9 cellular contexts compared by ENCODE assay signal in genomic region chr3:147412917-147413711, GRCh38. TPM values are rescaled to one million over a fixed set of nuclear protein-coding genes. Genes with fewer than 3 reads are reported as not detected.
DNase-seq lines count a peak whose midpoint lies in the region; ATAC-seq, FAIRE-seq and TF ChIP-seq lines count a peak whose summit lies in the region.
"Had no signal": no experiment of that assay in that cellular context is flagged by ENCODE, and none has a peak within 500 bp of the region (broad histone marks: within the 10 kb centered on the region; RNA-seq: fewer than 3 reads in every experiment).

No MANE protein-coding gene starts in this region.

- H3K4me2 ChIP-seq in skeletal muscle satellite cell (ENCODE audit: low read length): peak overlapping the region; percentile 92

- H3K4me1 ChIP-seq in skeletal muscle satellite cell (ENCODE audit: control insufficient read depth, insufficient read depth, low read length): peaks cover 6% of the 10 kb centered on the region

- H3K27ac Mint-ChIP-seq in HFFc6: no peak overlapping the region
- H3K27ac Mint-ChIP-seq in activated T-helper 17 cell treated with anti-CD3 and anti-CD28 coated beads, Interleukin-2, amount 50 U/mL, for 72 hours: no peak overlapping the region

- H3K36me3 ChIP-seq in skeletal muscle satellite cell (ENCODE audit: insufficient read depth, low read length): peaks cover 18% of the 10 kb centered on the region

- H3K4me1 Mint-ChIP-seq in HFFc6 (ENCODE audit: low read depth): peaks cover 35% of the 10 kb centered on the region
- H3K4me1 Mint-ChIP-seq in activated T-helper 17 cell treated with anti-CD3 and anti-CD28 coated beads, Interleukin-2, amount 50 U/mL, for 72 hours: no peaks in the 10 kb centered on the region

- in situ Hi-C loops in ACHN (cut with HindIII; ENCODE audit: low pct_ligation_motif_present, low pct_unique_long_range_greater_than_20kb, low sequenced_read_pairs): no loop called here

- peak overlapping the region; percentile 86 for H3K4me3 Mint-ChIP-seq in HFFc6
- H3K4me3 Mint-ChIP-seq in activated T-helper 17 cell treated with anti-CD3 and anti-CD28 coated beads, Interleukin-2, amount 50 U/mL, for 72 hours: peak overlapping the region; percentile 65

- no peak overlapping the region for H3K9ac ChIP-seq in skeletal muscle satellite cell (ENCODE audit: low read depth, low read length)

- H3K4me3 ChIP-seq in skeletal muscle satellite cell (ENCODE audit: low read length): peak overlapping the region; percentile 88

- no peaks in the 10 kb centered on the region for H3K9me3 ChIP-seq in skeletal muscle satellite cell (replicated peaks; ENCODE audit: low read length)

- no peak for ATAC-seq in activated T-helper 17 cell treated with anti-CD3 and anti-CD28 coated beads, Interleukin-2, amount 50 U/mL, for 72 hours (replicated peaks)

- no peaks in the 10 kb centered on the region for H3K27me3 ChIP-seq in skeletal muscle satellite cell (ENCODE audit: control insufficient read depth, insufficient read depth, low read length)

- H3K9me3 Mint-ChIP-seq in HFFc6: peaks cover 14% of the 10 kb centered on the region; the same call in 1 of the 2 replicates
- peaks cover 12% of the 10 kb centered on the region for H3K9me3 Mint-ChIP-seq in activated T-helper 17 cell treated with anti-CD3 and anti-CD28 coated beads, Interleukin-2, amount 50 U/mL, for 72 hours

- peaks cover 37% of the 10 kb centered on the region for H3K27me3 Mint-ChIP-seq in HFFc6 (ENCODE audit: insufficient read depth)
- peaks cover 58% of the 10 kb centered on the region for H3K27me3 Mint-ChIP-seq in activated T-helper 17 cell treated with anti-CD3 and anti-CD28 coated beads, Interleukin-2, amount 50 U/mL, for 72 hours

- H3K36me3 Mint-ChIP-seq in HFFc6 (ENCODE audit: low read depth): peaks cover 14% of the 10 kb centered on the region
- H3K36me3 Mint-ChIP-seq in activated T-helper 17 cell treated with anti-CD3 and anti-CD28 coated beads, Interleukin-2, amount 50 U/mL, for 72 hours (ENCODE audit: low read depth): peaks cover 32% of the 10 kb centered on the region

- DNase-seq in HFFc6 (no peak), frontal cortex (ENCODE audit: low spot score in 2 of 2) (peak; percentile 10 to 21), cerebellar cortex (ENCODE audit: low spot score) (no peak), NCI-H510A (lab: John Stamatoyannopoulos, UW) (no peak), ACHN (no peak)
- DNase-seq: NCI-H510A treated with DMSO at 0.1 percent for 48 hours had no signal

- TF ChIP-seq CTCF in HFFc6 (IDR thresholded peaks at IDR 0.05): no peak

- no peak for FAIRE-seq in frontal cortex (lab: Jason Lieb, UNC)

RNA-seq across cellular contexts. Expression of gene ZIC1, which starts 3.9 kb away (rescaled TPM):
- total RNA-seq in HFFc6 (2021; fragmentation: NEBNext Ultra II Directional; extraction: Animal tissue kit (Norgen Biotek cat#: 25700)): 1 to 10 TPM in 1 of 6 experiments, under 1 TPM in 5; 0.43 to 1.0 (median 0.57) TPM
- total RNA-seq in activated T-helper 17 cell treated with anti-CD3 and anti-CD28 coated beads, Interleukin-2, amount 50 U/mL, for 72 hours: not detected
- 20.0 TPM for total RNA-seq in frontal cortex
- under 0.01 and 1.1 TPM in 2 replicates for total RNA-seq in skeletal muscle satellite cell (2012; rRNA removed)
- total RNA-seq: mononuclear cell had no signal

RNA-seq across cellular contexts. Expression of gene ZIC4, which starts 6.8 kb away (rescaled TPM):
- total RNA-seq in HFFc6 (2021; fragmentation: NEBNext Ultra II Directional; extraction: Animal tissue kit (Norgen Biotek cat#: 25700)): under 1 TPM; 0.28 to 0.58 (median 0.49) TPM
- not detected for total RNA-seq in activated T-helper 17 cell treated with anti-CD3 and anti-CD28 coated beads, Interleukin-2, amount 50 U/mL, for 72 hours
- total RNA-seq in frontal cortex: 2.4 TPM
- 0.44 TPM in 1 of 2 replicates, not detected in the other for total RNA-seq in skeletal muscle satellite cell (2012; rRNA removed)
- total RNA-seq: mononuclear cell had no signal

Comparison
In these comparisons a context has a peak if more than half of its experiments do, and no peak if none do; other contexts are left out.
1. DNase-seq: peak in frontal cortex (2 of 2); none in HFFc6 (single experiment), cerebellar cortex (single experiment), NCI-H510A (single experiment) and ACHN (single experiment).
2. RNA of gene ZIC1, which starts 3.9 kb away (total RNA-seq): 20.0 TPM in frontal cortex (single experiment); 0.43 to 1.0 TPM in HFFc6 and not detected in activated T-helper 17 cell treated with anti-CD3 and anti-CD28 coated beads, Interleukin-2, amount 50 U/mL, for 72 hours; every median in the first group is over 10 times any median in the second.